8 cellular contexts compared by ENCODE assay signal in the genomic region with DNA sequence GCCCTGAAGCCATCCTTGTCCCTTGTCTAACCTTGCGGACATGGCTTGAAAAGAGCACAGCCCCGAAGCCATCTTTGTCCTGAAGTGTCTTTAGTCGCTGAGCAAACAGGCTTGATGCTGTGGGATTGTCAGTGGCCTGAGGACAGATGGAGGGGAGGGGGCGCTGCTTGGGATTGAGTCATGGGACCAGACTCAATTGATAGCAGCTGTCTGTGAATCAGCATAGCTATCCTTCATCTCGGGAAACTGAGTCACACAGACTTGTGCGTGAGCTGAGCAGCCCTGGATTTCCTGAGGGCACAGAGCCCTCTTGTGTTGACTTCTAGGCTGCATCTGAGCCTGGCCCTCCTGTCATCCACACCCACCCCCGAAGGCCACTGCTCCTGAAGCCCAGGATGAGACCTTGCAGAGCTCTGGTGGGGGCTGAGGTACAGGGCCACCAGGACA. TPM values are rescaled to one million over a fixed set of nuclear protein-coding genes. Genes with fewer than 3 reads are reported as not detected.
DNase-seq lines count a peak whose midpoint lies in the region; ATAC-seq and TF ChIP-seq lines count a peak whose summit lies in the region.

No MANE protein-coding gene starts in this region.

- H3K36me3 ChIP-seq in liver (ENCODE audit: control insufficient read depth in 4 of 4, insufficient read depth in 3 of 4, low read depth in 1 of 4, low read length in 3 of 4) (no peaks in the 10 kb centered on the region), thyroid gland (no peaks in the 10 kb centered on the region), esophagus muscularis mucosa (no peaks in the 10 kb centered on the region)

- H3K9me3 ChIP-seq in liver (ENCODE audit: control insufficient read depth in 4 of 4, low read length in 3 of 4) (no peaks in the 10 kb centered on the region), thyroid gland (no peaks in the 10 kb centered on the region), esophagus muscularis mucosa (no peaks in the 10 kb centered on the region)

- H3K9me3 Mint-ChIP-seq in WTC11: no peaks in the 10 kb centered on the region

- peak; percentile 36 for ATAC-seq in WTC11

- CTCF ChIA-PET in WTC11 (lab: Charles Lee): interaction anchor here (0.5 to 4.2 kb wide), 11 partner anchors 8 to 754 kb away, joined by 3 to 38 read pairs (median 4); a partner anchor contains a TSS

- no peak for TF ChIP-seq CTCF in GM20000 (IDR thresholded peaks at IDR 0.05; ENCODE audit: extremely low read depth, missing control alignments)
- no peak for TF ChIP-seq CTCF in WTC11 (IDR thresholded peaks at IDR 0.05)
- TF ChIP-seq CTCF in liver (IDR thresholded peaks at IDR 0.05; ENCODE audit: low read depth, low read length, missing input control): peak; percentile 10
- TF ChIP-seq CTCF in thyroid gland (IDR thresholded peaks at IDR 0.05): no peak
- TF ChIP-seq CTCF in esophagus muscularis mucosa (IDR thresholded peaks at IDR 0.05): no peak

- intact Hi-C loops in thyroid gland (cut with DNase I): no loop called here
- intact Hi-C loops in esophagus muscularis mucosa (cut with DNase I): no loop called here

- no peak overlapping the region for H3K4me3 Mint-ChIP-seq in WTC11

- H3K4me3 ChIP-seq in liver (ENCODE audit: low read depth in 1 of 3, low read length in 3 of 3): no peak overlapping the region
- no peak overlapping the region for H3K4me3 ChIP-seq in thyroid gland (replicated peaks in 1 of 3)
- H3K4me3 ChIP-seq in esophagus muscularis mucosa: no peak overlapping the region

- H3K27ac ChIP-seq in liver (ENCODE audit: low read depth in 1 of 2, low read length in 2 of 2): no peak overlapping the region
- H3K27ac ChIP-seq in thyroid gland: no peak overlapping the region
- no peak overlapping the region for H3K27ac ChIP-seq in esophagus muscularis mucosa (replicated peaks in 1 of 4)

- no peak overlapping the region for H3K27ac Mint-ChIP-seq in WTC11

- H3K36me3 Mint-ChIP-seq in WTC11: no peaks in the 10 kb centered on the region

- no peak overlapping the region for H3K9ac ChIP-seq in liver (ENCODE audit: low read depth in 1 of 2, low read length in 2 of 2)

- peaks cover 4 to 11% (median 7%) of the 10 kb centered on the region in 4 donors for H3K4me1 ChIP-seq in liver (ENCODE audit: control insufficient read depth in 4 of 4, insufficient read depth in 4 of 4, low read length in 3 of 4)
- peaks cover 16 to 28% of the 10 kb centered on the region in 2 donors for H3K4me1 ChIP-seq in thyroid gland
- H3K4me1 ChIP-seq in esophagus muscularis mucosa: peaks cover 9 to 15% (median 14%) of the 10 kb centered on the region in 4 donors

- H3K27me3 ChIP-seq in liver (ENCODE audit: control insufficient read depth in 4 of 4, insufficient read depth in 4 of 4, low read length in 3 of 4) (peaks cover 0 to 1% (median 0%) of the 10 kb centered on the region in 4 donors), thyroid gland (no peaks in the 10 kb centered on the region), esophagus muscularis mucosa (peaks cover 0 to 32% (median 0%) of the 10 kb centered on the region in 4 donors)

- no peak for TF ChIP-seq POLR2A in thyroid gland (IDR thresholded peaks at IDR 0.05)
- no peak for TF ChIP-seq POLR2A in esophagus muscularis mucosa (IDR thresholded peaks at IDR 0.05; ENCODE audit: low read depth)

- peaks cover 35% of the 10 kb centered on the region for H3K27me3 Mint-ChIP-seq in WTC11 (ENCODE audit: low read depth)

- 86% methylated on average over 7 of the region's 7 CpGs for WGBS in liver
- WGBS in thyroid gland, 2 donors: 79 to 84% methylated on average over 6 of the region's 7 CpGs
- 69% methylated on average over 7 of the region's 7 CpGs for WGBS in esophagus muscularis mucosa

- POLR2A ChIA-PET in WTC11 (lab: Charles Lee): no interaction called here

- TF ChIP-seq EP300 in esophagus muscularis mucosa (IDR thresholded peaks at IDR 0.05): no peak

- no peaks in the 10 kb centered on the region for H3K4me1 Mint-ChIP-seq in WTC11

- peak; percentile 68 for DNase-seq in DMS 273 (lab: John Stamatoyannopoulos, UW; ENCODE audit: unreplicated experiment)
- no peak for DNase-seq in DMS 273 treated with DMSO at 0.1 percent for 48 hours (lab: John Stamatoyannopoulos, UW)
- peak; percentile 55 for DNase-seq in GM20000 (ENCODE audit: low spot score)
- peak; percentile 38 for DNase-seq in WTC11 (ENCODE audit: low spot score)
- no peak for DNase-seq in thyroid gland
- DNase-seq in NCI-H2227 (lab: John Stamatoyannopoulos, UW; ENCODE audit: unreplicated experiment): no peak
- no peak for DNase-seq in esophagus muscularis mucosa (ENCODE audit: extremely low spot score)

- no peak for TF ChIP-seq RAD21 in liver (IDR thresholded peaks at IDR 0.05)

TF ChIP-seq in WTC11, 78 proteins besides CTCF, POLR2A, EP300 and RAD21 (continues in another document):
- no peak for TF ChIP-seq ZBTB21 (CRISPR knock-in tag; IDR thresholded peaks at IDR 0.05; ENCODE audit: borderline replicate concordance)
- TF ChIP-seq SMAD3 (CRISPR knock-in tag; IDR thresholded peaks at IDR 0.05; ENCODE audit: borderline replicate concordance): no peak
- TF ChIP-seq HMGA2 (CRISPR knock-in tag; IDR thresholded peaks at IDR 0.05): no peak
- no peak for TF ChIP-seq ZNF263 (CRISPR knock-in tag; IDR thresholded peaks at IDR 0.05; ENCODE audit: low read depth)
- TF ChIP-seq, protein P1, sequence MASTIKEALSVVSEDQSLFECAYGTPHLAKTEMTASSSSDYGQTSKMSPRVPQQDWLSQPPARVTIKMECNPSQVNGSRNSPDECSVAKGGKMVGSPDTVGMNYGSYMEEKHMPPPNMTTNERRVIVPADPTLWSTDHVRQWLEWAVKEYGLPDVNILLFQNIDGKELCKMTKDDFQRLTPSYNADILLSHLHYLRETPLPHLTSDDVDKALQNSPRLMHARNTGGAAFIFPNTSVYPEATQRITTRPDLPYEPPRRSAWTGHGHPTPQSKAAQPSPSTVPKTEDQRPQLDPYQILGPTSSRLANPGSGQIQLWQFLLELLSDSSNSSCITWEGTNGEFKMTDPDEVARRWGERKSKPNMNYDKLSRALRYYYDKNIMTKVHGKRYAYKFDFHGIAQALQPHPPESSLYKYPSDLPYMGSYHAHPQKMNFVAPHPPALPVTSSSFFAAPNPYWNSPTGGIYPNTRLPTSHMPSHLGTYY (CRISPR knock-in tag; IDR thresholded peaks at IDR 0.05): no peak
- TF ChIP-seq, protein P2, sequence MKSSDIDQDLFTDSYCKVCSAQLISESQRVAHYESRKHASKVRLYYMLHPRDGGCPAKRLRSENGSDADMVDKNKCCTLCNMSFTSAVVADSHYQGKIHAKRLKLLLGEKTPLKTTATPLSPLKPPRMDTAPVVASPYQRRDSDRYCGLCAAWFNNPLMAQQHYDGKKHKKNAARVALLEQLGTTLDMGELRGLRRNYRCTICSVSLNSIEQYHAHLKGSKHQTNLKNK (CRISPR knock-in tag; IDR thresholded peaks at IDR 0.05): no peak
- TF ChIP-seq ZNF317 (CRISPR knock-in tag; IDR thresholded peaks at IDR 0.05; ENCODE audit: borderline replicate concordance, low read depth): no peak

TF ChIP-seq in liver, 16 proteins besides CTCF, POLR2A, EP300 and RAD21:
- TF ChIP-seq FOXA2 (IDR thresholded peaks at IDR 0.05): no peak
- no peak for TF ChIP-seq TAF1 (conservative IDR thresholded peaks at IDR 0.05)
- no peak for TF ChIP-seq HNF4G (IDR thresholded peaks at IDR 0.05)
- TF ChIP-seq, protein P3, sequence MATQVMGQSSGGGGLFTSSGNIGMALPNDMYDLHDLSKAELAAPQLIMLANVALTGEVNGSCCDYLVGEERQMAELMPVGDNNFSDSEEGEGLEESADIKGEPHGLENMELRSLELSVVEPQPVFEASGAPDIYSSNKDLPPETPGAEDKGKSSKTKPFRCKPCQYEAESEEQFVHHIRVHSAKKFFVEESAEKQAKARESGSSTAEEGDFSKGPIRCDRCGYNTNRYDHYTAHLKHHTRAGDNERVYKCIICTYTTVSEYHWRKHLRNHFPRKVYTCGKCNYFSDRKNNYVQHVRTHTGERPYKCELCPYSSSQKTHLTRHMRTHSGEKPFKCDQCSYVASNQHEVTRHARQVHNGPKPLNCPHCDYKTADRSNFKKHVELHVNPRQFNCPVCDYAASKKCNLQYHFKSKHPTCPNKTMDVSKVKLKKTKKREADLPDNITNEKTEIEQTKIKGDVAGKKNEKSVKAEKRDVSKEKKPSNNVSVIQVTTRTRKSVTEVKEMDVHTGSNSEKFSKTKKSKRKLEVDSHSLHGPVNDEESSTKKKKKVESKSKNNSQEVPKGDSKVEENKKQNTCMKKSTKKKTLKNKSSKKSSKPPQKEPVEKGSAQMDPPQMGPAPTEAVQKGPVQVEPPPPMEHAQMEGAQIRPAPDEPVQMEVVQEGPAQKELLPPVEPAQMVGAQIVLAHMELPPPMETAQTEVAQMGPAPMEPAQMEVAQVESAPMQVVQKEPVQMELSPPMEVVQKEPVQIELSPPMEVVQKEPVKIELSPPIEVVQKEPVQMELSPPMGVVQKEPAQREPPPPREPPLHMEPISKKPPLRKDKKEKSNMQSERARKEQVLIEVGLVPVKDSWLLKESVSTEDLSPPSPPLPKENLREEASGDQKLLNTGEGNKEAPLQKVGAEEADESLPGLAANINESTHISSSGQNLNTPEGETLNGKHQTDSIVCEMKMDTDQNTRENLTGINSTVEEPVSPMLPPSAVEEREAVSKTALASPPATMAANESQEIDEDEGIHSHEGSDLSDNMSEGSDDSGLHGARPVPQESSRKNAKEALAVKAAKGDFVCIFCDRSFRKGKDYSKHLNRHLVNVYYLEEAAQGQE (IDR thresholded peaks at IDR 0.05): no peak
- no peak for TF ChIP-seq FOXA1 (IDR thresholded peaks at IDR 0.05)
- TF ChIP-seq, protein P4, sequence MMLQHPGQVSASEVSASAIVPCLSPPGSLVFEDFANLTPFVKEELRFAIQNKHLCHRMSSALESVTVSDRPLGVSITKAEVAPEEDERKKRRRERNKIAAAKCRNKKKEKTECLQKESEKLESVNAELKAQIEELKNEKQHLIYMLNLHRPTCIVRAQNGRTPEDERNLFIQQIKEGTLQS (IDR thresholded peaks at IDR 0.05): no peak
- TF ChIP-seq, protein P5, sequence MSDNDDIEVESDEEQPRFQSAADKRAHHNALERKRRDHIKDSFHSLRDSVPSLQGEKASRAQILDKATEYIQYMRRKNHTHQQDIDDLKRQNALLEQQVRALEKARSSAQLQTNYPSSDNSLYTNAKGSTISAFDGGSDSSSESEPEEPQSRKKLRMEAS (IDR thresholded peaks at IDR 0.05): no peak
- TF ChIP-seq RXRA (IDR thresholded peaks at IDR 0.05): no peak
- TF ChIP-seq EGR1 (IDR thresholded peaks at IDR 0.05; ENCODE audit: low read depth in 2 of 2): no peak

RNA-seq across cellular contexts. Expression of a gene that starts 14.4 kb away (rescaled TPM):
- total RNA-seq in WTC11 (2021) (0.41 to 0.48 TPM (median 0.46 TPM) in 3 replicates), liver (1 to 10 TPM; 3.1 to 3.9 TPM), thyroid gland (1 to 10 TPM in 3 of 4 donors, under 1 TPM in 1; 0.78 to 3.8 (median 2.0) TPM), esophagus muscularis mucosa (1 to 10 TPM in 3 of 4 donors, under 1 TPM in 1; 0.78 to 6.8 (median 3.1) TPM)
- polyA plus RNA-seq in liver: 1 to 10 TPM in 1 of 2 donors, under 1 TPM in 1; 0.56 to 1.1 TPM

RNA-seq across cellular contexts. Expression of a gene that starts 35.6 kb away (rescaled TPM):
- total RNA-seq in WTC11 (2021) (30.7 to 32.7 TPM (median 32.0 TPM) in 3 replicates), liver (10 to 100 TPM; 26.3 to 48.4 TPM), thyroid gland (10 to 100 TPM; 19.4 to 29.2 (median 24.3) TPM), esophagus muscularis mucosa (10 to 100 TPM; 40.3 to 61.7 (median 49.4) TPM)
- polyA plus RNA-seq in liver: 10 to 100 TPM; 46.6 to 65.0 TPM

Comparison
In these comparisons a context has a peak if more than half of its experiments do, and no peak if none do; other contexts are left out.
1. DNase-seq: peak in DMS 273 (single experiment), GM20000 (single experiment) and WTC11 (single experiment); none in DMS 273 treated with DMSO at 0.1 percent for 48 hours (single experiment), thyroid gland (0 of 2), NCI-H2227 (single experiment) and esophagus muscularis mucosa (single experiment).